ENCODE assay signal across 19 cellular contexts in the genomic region with DNA sequence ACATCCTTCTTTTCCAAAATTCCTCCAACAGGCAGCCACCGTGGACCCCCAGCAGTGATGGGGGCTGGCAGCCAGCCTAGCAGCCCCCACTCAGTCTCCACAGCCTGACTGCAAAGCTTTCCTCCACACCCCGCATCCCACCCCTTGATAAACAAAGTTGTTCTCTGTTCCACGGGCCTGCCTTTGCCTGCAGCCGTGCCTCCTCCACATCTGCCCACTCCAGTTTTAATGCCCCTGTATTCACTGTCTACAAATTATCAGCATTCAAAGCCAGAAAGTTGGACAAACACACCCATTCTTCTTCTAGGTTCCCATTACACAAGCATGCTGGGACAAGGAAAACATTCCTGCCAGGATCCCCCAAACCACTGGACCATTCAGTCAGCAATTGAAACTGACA.
DNase-seq lines count a peak whose midpoint lies in the region; ATAC-seq, FAIRE-seq and TF ChIP-seq lines count a peak whose summit lies in the region.
"Had no signal": no experiment of that assay in that cellular context is flagged by ENCODE, and none has a peak within 500 bp of the region (broad histone marks: within the 10 kb centered on the region; RNA-seq: fewer than 3 reads in every experiment).

No MANE protein-coding gene starts in this region.

- no peaks in the 10 kb centered on the region for H3K4me1 Mint-ChIP-seq in memory B cell
- no peaks in the 10 kb centered on the region for H3K4me1 Mint-ChIP-seq in stimulated activated memory B cell treated with anti-CD40 and anti-IgM and Interleukin-4, amounts not matched to agents 10 μg/mL and 1 μg/mL and 100 μg/mL, for 72 hours
- H3K4me1 Mint-ChIP-seq: CD14-positive monocyte; CD4-positive, alpha-beta memory T cell; IgD-negative memory B cell had no signal

- peaks cover 0 to 51% of the 10 kb centered on the region in 2 experiments; a peak in 2 of 3 replicates for H3K36me3 ChIP-seq in HEK293 (ENCODE audit: control insufficient read depth in 2 of 2, insufficient read depth in 1 of 2, low read length in 2 of 2)
- H3K36me3 ChIP-seq: BLaER1 had no signal

- H3K4me1 ChIP-seq in HEK293 (ENCODE audit: control insufficient read depth, insufficient read depth, low read length): no peaks in the 10 kb centered on the region
- H3K4me1 ChIP-seq: BLaER1 had no signal

- TF ChIP-seq CTCF in HEK293 (tag by site-specific recombination; IDR thresholded peaks at IDR 0.05): no peak

- H3K4me3 Mint-ChIP-seq in memory B cell: no peak overlapping the region
- no peak overlapping the region for H3K4me3 Mint-ChIP-seq in stimulated activated memory B cell treated with anti-CD40 and anti-IgM and Interleukin-4, amounts not matched to agents 10 μg/mL and 1 μg/mL and 100 μg/mL, for 72 hours
- H3K4me3 Mint-ChIP-seq: CD14-positive monocyte; CD4-positive, alpha-beta memory T cell; HFFc6; IgD-negative memory B cell had no signal

- peak overlapping the region; percentile 53 for H3K27ac Mint-ChIP-seq in memory B cell
- H3K27ac Mint-ChIP-seq in stimulated activated memory B cell treated with anti-CD40 and anti-IgM and Interleukin-4, amounts not matched to agents 10 μg/mL and 1 μg/mL and 100 μg/mL, for 72 hours: no peak overlapping the region
- H3K27ac Mint-ChIP-seq: CD14-positive monocyte; CD4-positive, alpha-beta memory T cell; HFFc6; IgD-negative memory B cell had no signal

- H3K27me3 Mint-ChIP-seq in memory B cell: no peaks in the 10 kb centered on the region
- no peaks in the 10 kb centered on the region for H3K27me3 Mint-ChIP-seq in stimulated activated memory B cell treated with anti-CD40 and anti-IgM and Interleukin-4, amounts not matched to agents 10 μg/mL and 1 μg/mL and 100 μg/mL, for 72 hours
- H3K27me3 Mint-ChIP-seq: IgD-negative memory B cell had no signal

- no peak for FAIRE-seq in RCC 7860 (lab: Jason Lieb, UNC)
- FAIRE-seq: HTR-8/SVneo had no signal

- POLR2A ChIA-PET in HEK293 (lab: Yijun Ruan, JAX): no interaction called here

- no peak overlapping the region for H3K27ac ChIP-seq in HEK293 (ENCODE audit: extremely low read depth, low read depth, low read length)
- H3K27ac ChIP-seq: BLaER1 had no signal

- CTCF ChIA-PET in HEK293 (lab: Yijun Ruan, JAX): no interaction called here

- TF ChIP-seq POLR2A in GM18505 (IDR thresholded peaks at IDR 0.05; ENCODE audit: borderline replicate concordance, extremely low read depth, insufficient read depth, insufficient read length): no peak

- no peak overlapping the region for H3K4me3 ChIP-seq in HEK293 (ENCODE audit: low read depth, low read length)
- H3K4me3 ChIP-seq: BLaER1 had no signal

- H3K9me3 ChIP-seq in HEK293 (ENCODE audit: control insufficient read depth, insufficient read depth, low read depth, low read length): no peaks in the 10 kb centered on the region
- H3K9me3 ChIP-seq: BLaER1 had no signal

- peak; percentile 54 for DNase-seq in COLO829 (ENCODE audit: low spot score)
- DNase-seq in memory B cell (ENCODE audit: low spot score in 2 of 2): no peak
- no peak for DNase-seq in OCI-M2 (lab: John Stamatoyannopoulos, UW; ENCODE audit: unreplicated experiment)
- DNase-seq in RCC 7860 (ENCODE audit: low spot score): no peak
- no peak for DNase-seq in HuH-7 (ENCODE audit: low spot score)
- DNase-seq: 8988T; Calu3; CD4-positive, alpha-beta memory T cell; DMS79 treated with DMSO at 0.1 percent for 48 hours; GF-D8; HCEC 1CT; HFFc6 had no signal

- no peaks in the 10 kb centered on the region for H3K36me3 Mint-ChIP-seq in memory B cell
- no peaks in the 10 kb centered on the region for H3K36me3 Mint-ChIP-seq in stimulated activated memory B cell treated with anti-CD40 and anti-IgM and Interleukin-4, amounts not matched to agents 10 μg/mL and 1 μg/mL and 100 μg/mL, for 72 hours
- H3K36me3 Mint-ChIP-seq: CD4-positive, alpha-beta memory T cell; IgD-negative memory B cell had no signal

- H3K9me3 Mint-ChIP-seq in memory B cell: no peaks in the 10 kb centered on the region
- H3K9me3 Mint-ChIP-seq in stimulated activated memory B cell treated with anti-CD40 and anti-IgM and Interleukin-4, amounts not matched to agents 10 μg/mL and 1 μg/mL and 100 μg/mL, for 72 hours: no peaks in the 10 kb centered on the region
- H3K9me3 Mint-ChIP-seq: CD14-positive monocyte; CD4-positive, alpha-beta memory T cell; HFFc6; IgD-negative memory B cell had no signal

- no peak for ATAC-seq in memory B cell (ENCODE audit: low read depth)
- peak; percentile 5 for ATAC-seq in stimulated activated memory B cell treated with anti-CD40 and anti-IgM and Interleukin-4, amounts not matched to agents 10 μg/mL and 1 μg/mL and 100 μg/mL, for 72 hours
- ATAC-seq in GM18505 (IDR thresholded peaks at IDR 0.05; ENCODE audit: unreplicated experiment): no peak

TF ChIP-seq in HEK293, 187 proteins besides CTCF, POLR2A, EP300 and RAD21:
- peak; percentile 88 for TF ChIP-seq ZFHX2 (tag by site-specific recombination; conservative IDR thresholded peaks at IDR 0.05)
- peak; percentile 93 for TF ChIP-seq EGR2 (tag by site-specific recombination; IDR thresholded peaks at IDR 0.05; ENCODE audit: low read depth)
- no peak for TF ChIP-seq ZNF223 (tag by site-specific recombination; IDR thresholded peaks at IDR 0.05)
